In the genomic region with DNA sequence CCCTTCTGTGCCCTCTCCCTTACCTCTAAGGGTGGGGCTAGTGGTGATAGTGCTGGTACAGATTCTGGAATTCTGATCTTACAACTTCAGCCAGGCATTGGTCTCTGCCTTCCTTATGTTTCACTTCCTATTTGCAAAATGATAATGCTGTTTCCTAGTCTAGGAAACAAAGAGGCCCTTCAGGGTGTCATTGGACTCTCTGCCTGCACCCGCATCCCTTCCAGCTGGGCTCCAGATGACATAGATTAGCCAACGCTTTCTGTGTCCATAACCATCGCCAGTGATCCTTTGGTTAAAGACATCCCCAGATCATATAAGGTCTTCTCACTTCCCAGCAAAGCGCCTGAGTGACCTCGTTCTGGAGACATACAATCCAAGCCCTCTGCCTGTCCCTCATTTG, we compare ENCODE assay signal across 11 cellular contexts.
"Had no signal": no experiment of that assay in that cellular context is flagged by ENCODE, and none has a peak within 500 bp of the region (broad histone marks: within the 10 kb centered on the region; RNA-seq: fewer than 3 reads in every experiment).

No MANE protein-coding gene starts in this region.

- H3K4me3 Mint-ChIP-seq: activated naive CD4-positive, alpha-beta T cell treated with anti-CD3 and anti-CD28 coated beads for 36 hours had no signal

- ATAC-seq: heart left ventricle, psoas muscle had no signal

- DNase-seq: activated CD4-positive, alpha-beta T cell treated with anti-CD3 and anti-CD28 coated beads, Interleukin-2, amount 50 U/mL, for 4 hours; activated CD4-positive, CD25-positive, alpha-beta regulatory T cell treated with anti-CD3 and anti-CD28 coated beads, Interleukin-2, amount 50 U/mL, for 72 hours; activated naive CD4-positive, alpha-beta T cell treated with anti-CD3 and anti-CD28 coated beads for 36 hours; esophagus squamous epithelium; heart left ventricle; psoas muscle; right lobe of liver; stimulated activated CD4-positive, alpha-beta T cell treated with anti-CD3 and anti-CD28 coated beads, Interleukin-1b, Interleukin-23, amount 100 ng/mL, for 48 hours; T1000; uterus had no signal

- H3K27ac Mint-ChIP-seq: activated naive CD4-positive, alpha-beta T cell treated with anti-CD3 and anti-CD28 coated beads for 36 hours; activated T-helper 2 cell treated with anti-CD3 and anti-CD28 coated beads, Interferon-gamma antibody, Interleukin-2, Interleukin-4, amounts not matched to agents 10 μg/mL and 5 μg/mL and 100 μg/mL, durations not matched to agents 14 hours and 24 hours and 36 hours had no signal
